Comparison of ENCODE assay signal across 8 cellular contexts in the genomic region with DNA sequence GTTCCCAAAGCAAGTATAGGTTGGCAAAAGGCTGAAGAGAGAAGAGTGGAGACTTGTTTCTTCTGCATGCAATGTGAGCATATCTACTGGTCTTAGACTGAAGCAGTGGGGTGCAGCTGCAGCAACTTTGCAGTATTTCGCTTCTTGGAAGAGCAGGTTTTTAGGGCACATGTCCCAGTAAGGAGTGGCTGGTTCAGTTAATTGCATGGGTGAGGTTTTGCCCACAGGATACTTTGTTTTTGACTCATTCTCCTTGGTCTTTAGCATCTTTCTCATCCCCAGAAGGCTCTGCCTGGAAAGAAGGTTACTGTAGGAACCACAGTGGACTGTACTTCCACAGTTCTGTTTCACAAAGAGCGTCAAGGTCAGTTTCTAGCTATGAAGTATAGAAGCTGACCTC.
"Had no signal": no experiment of that assay in that cellular context is flagged by ENCODE, and none has a peak within 500 bp of the region (broad histone marks: within the 10 kb centered on the region; RNA-seq: fewer than 3 reads in every experiment).

No MANE protein-coding gene starts in this region.

- ATAC-seq: GM23338, HCT116 had no signal

- H3K4me2 ChIP-seq: GM23338 had no signal

- DNase-seq: H9, HFFc6, KBM-7 had no signal

- FAIRE-seq: H1, H54, HTR-8/SVneo had no signal

- H2AFZ ChIP-seq: GM23338 had no signal

- H3K4me3 ChIP-seq: GM23338 had no signal
